ENCODE assay signal across 24 cellular contexts in the genomic region with DNA sequence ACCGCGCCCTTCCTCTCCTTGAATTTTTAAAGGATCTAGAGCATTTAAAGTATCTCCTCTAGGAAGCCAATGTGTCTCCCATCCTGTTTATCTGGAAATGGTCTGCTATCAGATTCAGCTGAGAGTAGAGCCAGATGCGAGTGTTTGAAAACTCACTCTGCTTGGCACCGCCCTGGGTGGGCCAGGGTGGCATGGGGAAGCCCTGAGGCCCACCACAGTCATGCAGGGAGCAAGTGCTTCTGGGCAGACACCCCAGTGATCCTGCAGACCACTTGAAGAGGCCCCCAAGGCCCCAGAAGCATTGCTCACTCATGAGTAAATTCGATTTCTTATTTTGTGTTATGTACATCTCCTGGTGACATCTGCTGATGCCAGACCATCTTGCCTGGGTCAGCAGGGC. TPM values are rescaled to one million over a fixed set of nuclear protein-coding genes. Genes with fewer than 3 reads are reported as not detected.
DNase-seq lines count a peak whose midpoint lies in the region; ATAC-seq, FAIRE-seq and TF ChIP-seq lines count a peak whose summit lies in the region.
"Had no signal": no experiment of that assay in that cellular context is flagged by ENCODE, and none has a peak within 500 bp of the region (broad histone marks: within the 10 kb centered on the region; RNA-seq: fewer than 3 reads in every experiment).

No MANE protein-coding gene starts in this region.

- H4K91ac ChIP-seq in H1 (replicated peaks; ENCODE audit: insufficient read length, low read length) = no peak overlapping the region
- peak overlapping the region; percentile 59 for H4K91ac ChIP-seq in trophoblast cell (ENCODE audit: low read depth, low read length)

- H3K4ac ChIP-seq in H1 (replicated peaks; ENCODE audit: insufficient read length, low read depth, low read length) = no peak overlapping the region
- H3K4ac ChIP-seq in trophoblast cell (ENCODE audit: low read depth, low read length) = no peak overlapping the region

- H3K18ac ChIP-seq in H1 (ENCODE audit: extremely low read depth, low read length) (no peak overlapping the region), trophoblast cell (ENCODE audit: low read length) (no peak overlapping the region)

- no peak overlapping the region for H4K12ac ChIP-seq in trophoblast cell (ENCODE audit: low read depth, low read length)

- ATAC-seq in HG03457 (IDR thresholded peaks at IDR 0.05; ENCODE audit: unreplicated experiment) (no peak), GM18907 (IDR thresholded peaks at IDR 0.05; ENCODE audit: unreplicated experiment) (no peak)
- ATAC-seq: A549, HCT116 had no signal

- H3K4me3 ChIP-seq in H1 (ENCODE audit: extremely low read depth in 1 of 4, insufficient read depth in 2 of 4, low read depth in 3 of 4, low read length in 4 of 4) (no peak overlapping the region), trophoblast cell (ENCODE audit: low read depth, low read length) (no peak overlapping the region)
- H3K4me3 ChIP-seq: A549; BLaER1 treated with 17β-estradiol and CSF1 and Interleukin-3, amounts not matched to agents 10 nM and 100 nM; GM23248 had no signal

- no peaks in the 10 kb centered on the region for H3K9me3 Mint-ChIP-seq in endothelial cell (ENCODE audit: unreplicated experiment)
- H3K9me3 Mint-ChIP-seq: CD4-positive, alpha-beta memory T cell; H9; HFFc6 had no signal

- no peaks in the 10 kb centered on the region for H3K36me3 Mint-ChIP-seq in endothelial cell (ENCODE audit: low read depth, unreplicated experiment)
- H3K36me3 Mint-ChIP-seq: CD4-positive, alpha-beta memory T cell had no signal

- H3K79me1 ChIP-seq in H1 (ENCODE audit: low read depth, low read length) (no peaks in the 10 kb centered on the region), trophoblast cell (ENCODE audit: low read length) (peaks cover 37% of the 10 kb centered on the region)

- no peak for TF ChIP-seq POLR2A in H1 (IDR thresholded peaks at IDR 0.05; ENCODE audit: control extremely low read depth in 1 of 2, low read depth in 2 of 2, low read length in 2 of 2)

- H3K27ac ChIP-seq in C4-2B (peak overlapping the region; percentile 22; the same call in 1 of the 2 replicates), H1 (ENCODE audit: low read depth, low read length) (no peak overlapping the region), trophoblast cell (ENCODE audit: low read depth, low read length) (no peak overlapping the region)
- H3K27ac ChIP-seq: BLaER1 treated with 17β-estradiol and CSF1 and Interleukin-3, amounts not matched to agents 10 nM and 100 nM; GM23248 had no signal

- no peak overlapping the region for H3K9ac ChIP-seq in H1 (replicated peaks in 1 of 4; ENCODE audit: extremely low read depth in 1 of 4, low read depth in 3 of 4, low read length in 3 of 4)
- no peak overlapping the region for H3K9ac ChIP-seq in trophoblast cell (ENCODE audit: low read length)
- H3K9ac ChIP-seq: BLaER1 treated with 17β-estradiol and CSF1 and Interleukin-3, amounts not matched to agents 10 nM and 100 nM; GM23248 had no signal

- FAIRE-seq in HTR-8/SVneo (lab: Jason Lieb, UNC) (peak; percentile 46), H1 (lab: Jason Lieb, UNC) (no peak)
- FAIRE-seq: A549, G401.6, GM12892, GM19239 had no signal

- no peak for TF ChIP-seq RAD21 in H1 (IDR thresholded peaks at IDR 0.05 in 1 of 2, conservative IDR thresholded peaks at IDR 0.05 in 1 of 2; ENCODE audit: low read depth in 2 of 2, low read length in 2 of 2)

- H3K23me2 ChIP-seq in H1 (ENCODE audit: low read depth, low read length) = 0 out of 2 replicates have a peak, but pooled peaks cover 3% of the 10 kb centered on the region

- H3K79me2 ChIP-seq in H1 (ENCODE audit: control insufficient read depth in 1 of 2, insufficient read depth in 2 of 2, low read length in 2 of 2) = no peaks in the 10 kb centered on the region
- H3K79me2 ChIP-seq in trophoblast cell (ENCODE audit: control insufficient read depth, insufficient read depth, low read length, poor library complexity) = peaks cover 10% of the 10 kb centered on the region

- H2AK5ac ChIP-seq in H1 (ENCODE audit: low read depth, low read length) (no peak overlapping the region), trophoblast cell (ENCODE audit: low read length) (no peak overlapping the region)

- H3K9me3 ChIP-seq in H1 (ENCODE audit: insufficient read depth in 2 of 2, low read depth in 1 of 2, low read length in 1 of 2) (no peaks in the 10 kb centered on the region), trophoblast cell (ENCODE audit: insufficient read depth, low read depth, low read length) (no peaks in the 10 kb centered on the region)
- H3K9me3 ChIP-seq: A549; BE2C; BLaER1 treated with 17β-estradiol and CSF1 and Interleukin-3, amounts not matched to agents 10 nM and 100 nM had no signal

- H3K14ac ChIP-seq in H1 (ENCODE audit: insufficient read length) = no peak overlapping the region
- H3K14ac ChIP-seq in trophoblast cell (ENCODE audit: low read length) = no peak overlapping the region

- 96% methylated on average over 5 of the region's 5 CpGs; no CpG with 5 or more reads in 1 of the 2 experiments for WGBS in H1 (ENCODE audit: extremely low coverage in 1 of 2, insufficient coverage in 1 of 2, insufficient read length in 1 of 2, insufficient replicate concordance in 2 of 2, low coverage in 1 of 2, low lambda C conversion rate in 2 of 2, missing lambda C conversion rate in 1 of 2), 2 experiments
- no CpG with 5 or more reads among the region's 5 CpGs for WGBS in trophoblast cell (ENCODE audit: extremely low coverage, insufficient coverage, insufficient read length)

- H3K56ac ChIP-seq in H1 (replicated peaks; ENCODE audit: insufficient read length, low read depth, low read length) = no peak overlapping the region

- no peak overlapping the region for H2BK12ac ChIP-seq in H1 (ENCODE audit: low read depth, low read length)
- peak overlapping the region; percentile 42 for H2BK12ac ChIP-seq in trophoblast cell (ENCODE audit: low read length)

- H2BK120ac ChIP-seq in H1 (replicated peaks; ENCODE audit: low read depth, low read length) (no peak overlapping the region), trophoblast cell (ENCODE audit: insufficient read depth, low read length, poor library complexity) (no peak overlapping the region)

- 0 out of 2 replicates have a peak overlapping the region, but pooled peaks have one; percentile 72 for H2BK20ac ChIP-seq in H1 (ENCODE audit: low read length)

- no peak overlapping the region for H3K4me3 Mint-ChIP-seq in endothelial cell (ENCODE audit: unreplicated experiment)
- H3K4me3 Mint-ChIP-seq: CD4-positive, alpha-beta memory T cell; H9; HFFc6 had no signal

- no peak overlapping the region for H3K27ac Mint-ChIP-seq in endothelial cell (ENCODE audit: unreplicated experiment)
- H3K27ac Mint-ChIP-seq: CD4-positive, alpha-beta memory T cell; HFFc6 had no signal

- H2BK5ac ChIP-seq in H1 (ENCODE audit: low read depth, low read length) (no peak overlapping the region), trophoblast cell (ENCODE audit: low read depth, low read length, poor library complexity) (no peak overlapping the region)

- CTCF ChIA-PET in H1 (lab: Charles Lee; ENCODE audit: partially characterized antibody) = interaction anchor here (0.6 to 0.9 kb wide), 3 partner anchors 26 to 137 kb away, joined by 3 to 4 read pairs (median 4); no protein-coding TSS in a partner anchor

- TF ChIP-seq CTCF in C4-2B (conservative IDR thresholded peaks at IDR 0.05) (no peak), H1 (IDR thresholded peaks at IDR 0.05; ENCODE audit: control extremely low read depth in 1 of 3, insufficient read depth in 1 of 3, low read depth in 1 of 3, low read length in 3 of 3) (no peak), endothelial cell (IDR thresholded peaks at IDR 0.05; ENCODE audit: unreplicated experiment) (no peak)

- H3K36me3 ChIP-seq in H1 (ENCODE audit: control insufficient read depth in 2 of 4, insufficient read depth in 4 of 4, low read length in 3 of 4) (no peaks in the 10 kb centered on the region), trophoblast cell (ENCODE audit: control insufficient read depth in 1 of 2, insufficient read depth in 2 of 2, low read length in 2 of 2) (no peaks in the 10 kb centered on the region)
- H3K36me3 ChIP-seq: BE2C; BLaER1 treated with 17β-estradiol and CSF1 and Interleukin-3, amounts not matched to agents 10 nM and 100 nM had no signal

- H4K20me1 ChIP-seq in H1 (replicated peaks in 1 of 2; ENCODE audit: control insufficient read depth in 1 of 2, insufficient read depth in 2 of 2, low read length in 2 of 2) = no peaks in the 10 kb centered on the region
- H4K20me1 ChIP-seq: BLaER1 treated with 17β-estradiol and CSF1 and Interleukin-3, amounts not matched to agents 10 nM and 100 nM had no signal

- no peaks in the 10 kb centered on the region for H3K27me3 Mint-ChIP-seq in endothelial cell (ENCODE audit: unreplicated experiment)

- TF ChIP-seq EP300 in H1 (IDR thresholded peaks at IDR 0.05; ENCODE audit: borderline replicate concordance in 1 of 2, low read depth in 2 of 2, low read length in 2 of 2) = no peak

- no peak overlapping the region for H2AFZ ChIP-seq in H1 (ENCODE audit: low read length)
- H2AFZ ChIP-seq in trophoblast cell (ENCODE audit: insufficient read depth, low read length, poor library complexity) = no peak overlapping the region
- H2AFZ ChIP-seq: GM23248 had no signal

- H4K8ac ChIP-seq in H1 (ENCODE audit: extremely low read depth, insufficient read depth, low read length) (no peak overlapping the region), trophoblast cell (ENCODE audit: low read depth, low read length) (no peak overlapping the region)

- H2BK15ac ChIP-seq in H1 (ENCODE audit: low read length) = no peak overlapping the region

- H4K5ac ChIP-seq in H1 (ENCODE audit: insufficient read length, low read depth, low read length) = no peak overlapping the region

- H3K4me1 Mint-ChIP-seq in endothelial cell (ENCODE audit: unreplicated experiment) = no peaks in the 10 kb centered on the region
- H3K4me1 Mint-ChIP-seq: CD4-positive, alpha-beta memory T cell had no signal

- H3K27me3 ChIP-seq in H1 (replicated peaks in 1 of 4; ENCODE audit: control insufficient read depth in 3 of 4, extremely low read depth in 1 of 4, insufficient read depth in 3 of 4, low read length in 3 of 4) = peaks cover 0 to 4% (median under 1%) of the 10 kb centered on the region in 4 experiments; a peak in 3 of 7 replicates
- H3K27me3 ChIP-seq in trophoblast cell (ENCODE audit: insufficient read depth, low read length) = no peaks in the 10 kb centered on the region
- H3K27me3 ChIP-seq: BE2C; BLaER1 treated with 17β-estradiol and CSF1 and Interleukin-3, amounts not matched to agents 10 nM and 100 nM had no signal

- H3K4me1 ChIP-seq in H1 (replicated peaks in 1 of 4; ENCODE audit: control insufficient read depth in 3 of 4, insufficient read depth in 4 of 4, low read length in 3 of 4) = peaks cover 8 to 20% (median 16%) of the 10 kb centered on the region in 4 experiments
- H3K4me1 ChIP-seq in trophoblast cell (ENCODE audit: control insufficient read depth in 1 of 2, insufficient read depth in 2 of 2, low read length in 2 of 2) = peaks cover 32 to 34% of the 10 kb centered on the region in 2 experiments

- H3K23ac ChIP-seq in H1 (ENCODE audit: insufficient read length) = no peak overlapping the region
- no peak overlapping the region for H3K23ac ChIP-seq in trophoblast cell (ENCODE audit: low read length)

- H3K4me2 ChIP-seq in H1 (ENCODE audit: insufficient read depth in 1 of 2, low read depth in 2 of 2, low read length in 2 of 2) = no peak overlapping the region
- no peak overlapping the region for H3K4me2 ChIP-seq in trophoblast cell (ENCODE audit: low read length)
- H3K4me2 ChIP-seq: A549; BLaER1 treated with 17β-estradiol and CSF1 and Interleukin-3, amounts not matched to agents 10 nM and 100 nM had no signal

- DNase-seq in HTR-8/SVneo (ENCODE audit: insufficient read length, low spot score) (no peak), H1 (ENCODE audit: low read depth in 1 of 2, low spot score in 2 of 2) (no peak), trophoblast cell (no peak), endothelial cell (ENCODE audit: low spot score) (no peak)
- DNase-seq: 8988T; ACHN; AML-193; BE2C; CD4-positive, alpha-beta memory T cell; COR-L47; DMS153; DND-41; GM23248; H9; HFFc6 had no signal

- POLR2A ChIA-PET in H1 (lab: Charles Lee; ENCODE audit: partially characterized antibody) = no interaction called here

RNA-seq across cellular contexts. Expression of gene CACNG4, which starts 8.7 kb away (rescaled TPM):
- 5.6 and 5.9 TPM in 2 replicates for total RNA-seq in H1 (2021; fragmentation: NEBNext Ultra II Directional; extraction: Animal tissue kit (Norgen Biotek cat#: 25700))
- polyA plus RNA-seq in H1 (2011; rRNA removed) = 3.6 and 5.3 TPM in 2 replicates
- polyA plus RNA-seq in H1 (2011; cell fraction: cytosol; rRNA removed) = 2.7 TPM
- polyA plus RNA-seq in H1 (2011; cell fraction: nucleus; rRNA removed) = 3.2 TPM
- 2.5 to 4.2 TPM (median 3.9 TPM) in 4 replicates for polyA plus RNA-seq in H1 (2012, experiment 1 of 2)
- 4.1 TPM for polyA plus RNA-seq in H1 (2012, experiment 2 of 2)
- 3.8 TPM for polyA plus RNA-seq in H1 (2013, experiment 1 of 2)
- 4.1 TPM for polyA plus RNA-seq in H1 (2013, experiment 2 of 2)
- 1.4 and 2.0 TPM in 2 replicates for polyA minus RNA-seq in H1 (2011; rRNA and poly(A)+ RNA removed)
- polyA minus RNA-seq in H1 (2011; cell fraction: cytosol; rRNA and poly(A)+ RNA removed) = 2.6 TPM
- 1.2 TPM for polyA minus RNA-seq in H1 (2011; cell fraction: nucleus; rRNA and poly(A)+ RNA removed)
- 53.7 and 55.4 TPM in 2 replicates for polyA plus RNA-seq in trophoblast cell (2013)
- total RNA-seq in endothelial cell (ENCODE audit: unreplicated experiment) = 0.33 TPM
- total RNA-seq: CD4-positive, alpha-beta memory T cell; GM23248; HFFc6 had no signal
- polyA plus RNA-seq: CD4-positive, alpha-beta memory T cell; GM23248 had no signal
